ENCODE assay signal across 32 cellular contexts in genomic region chr5:155633338-155633957, GRCh38.
"Had no signal": no experiment of that assay in that cellular context is flagged by ENCODE, and none has a peak within 500 bp of the region (broad histone marks: within the 10 kb centered on the region; RNA-seq: fewer than 3 reads in every experiment).

No MANE protein-coding gene starts in this region.

- H3K36me3 ChIP-seq: adrenal gland, ascending aorta, breast epithelium, cardiac muscle cell, colonic mucosa, esophagus squamous epithelium, gastroesophageal sphincter had no signal

- H3K4me1 Mint-ChIP-seq: activated CD4-positive, alpha-beta T cell treated with anti-CD3 and anti-CD28 coated beads for 36 hours; activated CD4-positive, alpha-beta T cell treated with anti-CD3 and anti-CD28 coated beads, Interleukin-2, amount 10 ng/mL, durations not matched to agents 24 days and 14 days; activated CD8-positive, alpha-beta memory T cell treated with anti-CD3 and anti-CD28 coated beads, Interleukin-2, amount 10 ng/mL, durations not matched to agents 7 days and 5 days; activated naive CD4-positive, alpha-beta T cell treated with anti-CD3 and anti-CD28 coated beads, Interleukin-2, amount 50 U/mL, for 24 hours; activated naive CD8-positive, alpha-beta T cell treated with anti-CD3 and anti-CD28 coated beads for 36 hours; activated naive CD8-positive, alpha-beta T cell treated with anti-CD3 and anti-CD28 coated beads, Interleukin-2, amount 50 U/mL, for 24 hours; brain had no signal

- H3K4me1 ChIP-seq: adrenal gland, ascending aorta, breast epithelium, colonic mucosa, esophagus squamous epithelium, gastroesophageal sphincter had no signal

- DNase-seq: activated CD4-positive, alpha-beta memory T cell treated with anti-CD3 and anti-CD28 coated beads for 36 hours; activated CD4-positive, alpha-beta T cell treated with anti-CD3 and anti-CD28 coated beads for 36 hours; activated CD4-positive, alpha-beta T cell treated with anti-CD3 and anti-CD28 coated beads, Interleukin-2, amount 10 ng/mL, durations not matched to agents 24 days and 14 days; activated CD4-positive, CD25-positive, alpha-beta regulatory T cell; activated CD4-positive, CD25-positive, alpha-beta regulatory T cell treated with anti-CD3 and anti-CD28 coated beads, Interleukin-2, amount 50 U/mL, for 72 hours; activated CD8-positive, alpha-beta memory T cell treated with anti-CD3 and anti-CD28 coated beads, Interleukin-2, amount 10 ng/mL, durations not matched to agents 7 days and 5 days; activated CD8-positive, alpha-beta memory T cell treated with anti-CD3 and anti-CD28 coated beads, Interleukin-2, amount 50 U/mL, for 4 hours; activated CD8-positive, alpha-beta T cell treated with anti-CD3 and anti-CD28 coated beads, Interleukin-2, amount 10 ng/mL, durations not matched to agents 7 days and 5 days; activated effector memory CD4-positive, alpha-beta T cell treated with anti-CD3 and anti-CD28 coated beads, Interleukin-2, amount 50 U/mL, for 16 hours; activated naive CD4-positive, alpha-beta T cell treated with anti-CD3 and anti-CD28 coated beads for 36 hours; activated naive CD8-positive, alpha-beta T cell treated with anti-CD3 and anti-CD28 coated beads for 36 hours; activated naive CD8-positive, alpha-beta T cell treated with anti-CD3 and anti-CD28 coated beads, Interleukin-2, amount 50 U/mL, for 24 hours; activated T-cell treated with anti-CD3 and anti-CD28 coated beads, Interleukin-2, amount 50 U/mL, for 1 hour; activated T-cell treated with anti-CD3 and anti-CD28 coated beads, Interleukin-2, amount 50 U/mL, for 48 hours; adrenal gland; amygdala; central memory CD4-positive, alpha-beta T cell; cerebellar nuclear complex; colonic mucosa; effector CD8-positive, alpha-beta T cell; esophagus squamous epithelium; foreskin melanocyte; T-helper 2 cell had no signal

- ATAC-seq: activated CD4-positive, alpha-beta T cell treated with anti-CD3 and anti-CD28 coated beads for 36 hours; activated CD8-positive, alpha-beta memory T cell treated with anti-CD3 and anti-CD28 coated beads, Interleukin-2, amount 10 ng/mL, durations not matched to agents 7 days and 5 days; activated CD8-positive, alpha-beta T cell treated with anti-CD3 and anti-CD28 coated beads, Interleukin-2, amount 10 ng/mL, durations not matched to agents 7 days and 5 days; activated naive CD8-positive, alpha-beta T cell treated with anti-CD3 and anti-CD28 coated beads, Interleukin-2, amount 50 U/mL, for 24 hours; gastroesophageal sphincter had no signal

- H3K4me3 Mint-ChIP-seq: activated CD4-positive, alpha-beta memory T cell treated with anti-CD3 and anti-CD28 coated beads for 36 hours; activated CD4-positive, alpha-beta T cell treated with anti-CD3 and anti-CD28 coated beads for 36 hours; activated CD4-positive, alpha-beta T cell treated with anti-CD3 and anti-CD28 coated beads, Interleukin-2, amount 10 ng/mL, durations not matched to agents 24 days and 14 days; activated CD8-positive, alpha-beta memory T cell treated with anti-CD3 and anti-CD28 coated beads, Interleukin-2, amount 10 ng/mL, durations not matched to agents 7 days and 5 days; activated CD8-positive, alpha-beta T cell treated with anti-CD3 and anti-CD28 coated beads, Interleukin-2, amount 10 ng/mL, durations not matched to agents 7 days and 5 days; activated naive CD4-positive, alpha-beta T cell treated with anti-CD3 and anti-CD28 coated beads for 36 hours; activated naive CD4-positive, alpha-beta T cell treated with anti-CD3 and anti-CD28 coated beads, Interleukin-2, amount 50 U/mL, for 24 hours; activated naive CD8-positive, alpha-beta T cell treated with anti-CD3 and anti-CD28 coated beads for 36 hours; activated naive CD8-positive, alpha-beta T cell treated with anti-CD3 and anti-CD28 coated beads, Interleukin-2, amount 50 U/mL, for 24 hours; activated T-helper 1 cell treated with anti-CD3 and anti-CD28 coated beads, Interleukin-12 subunit alpha, Interleukin-12 subunit beta, Interleukin-2, Interleukin-4 antibody, amounts not matched to agents 30 ng/mL and 10 ng/mL and 1 ng/mL, durations not matched to agents 14 hours and 24 hours and 36 hours; brain had no signal

- H3K27me3 ChIP-seq: adrenal gland, ascending aorta, breast epithelium, cardiac muscle cell, colonic mucosa, esophagus squamous epithelium, gastroesophageal sphincter had no signal

- H3K9me3 ChIP-seq: adrenal gland, ascending aorta, breast epithelium, colonic mucosa, esophagus squamous epithelium, gastroesophageal sphincter had no signal

- H3K9me3 Mint-ChIP-seq: activated CD4-positive, alpha-beta memory T cell treated with anti-CD3 and anti-CD28 coated beads for 36 hours; activated CD4-positive, alpha-beta T cell treated with anti-CD3 and anti-CD28 coated beads, Interleukin-2, amount 10 ng/mL, durations not matched to agents 24 days and 14 days; activated naive CD8-positive, alpha-beta T cell treated with anti-CD3 and anti-CD28 coated beads for 36 hours; activated naive CD8-positive, alpha-beta T cell treated with anti-CD3 and anti-CD28 coated beads, Interleukin-2, amount 50 U/mL, for 24 hours; activated T-helper 1 cell treated with anti-CD3 and anti-CD28 coated beads, Interleukin-12 subunit alpha, Interleukin-12 subunit beta, Interleukin-2, Interleukin-4 antibody, amounts not matched to agents 30 ng/mL and 10 ng/mL and 1 ng/mL, durations not matched to agents 14 hours and 24 hours and 36 hours; activated T-helper 2 cell treated with anti-CD3 and anti-CD28 coated beads, Interferon-gamma antibody, Interleukin-2, Interleukin-4, amounts not matched to agents 10 μg/mL and 5 μg/mL and 100 μg/mL, durations not matched to agents 14 hours and 24 hours and 36 hours had no signal

- H3K27me3 Mint-ChIP-seq: activated CD4-positive, alpha-beta memory T cell treated with anti-CD3 and anti-CD28 coated beads for 36 hours; activated CD4-positive, alpha-beta T cell treated with anti-CD3 and anti-CD28 coated beads, Interleukin-2, amount 10 ng/mL, durations not matched to agents 24 days and 14 days; activated CD8-positive, alpha-beta memory T cell treated with anti-CD3 and anti-CD28 coated beads, Interleukin-2, amount 10 ng/mL, durations not matched to agents 7 days and 5 days had no signal

- H3K27ac Mint-ChIP-seq: activated CD4-positive, alpha-beta memory T cell treated with anti-CD3 and anti-CD28 coated beads for 36 hours; activated CD4-positive, alpha-beta T cell treated with anti-CD3 and anti-CD28 coated beads for 36 hours; activated CD4-positive, alpha-beta T cell treated with anti-CD3 and anti-CD28 coated beads, Interleukin-2, amount 10 ng/mL, durations not matched to agents 24 days and 14 days; activated CD8-positive, alpha-beta memory T cell treated with anti-CD3 and anti-CD28 coated beads, Interleukin-2, amount 10 ng/mL, durations not matched to agents 7 days and 5 days; activated CD8-positive, alpha-beta T cell treated with anti-CD3 and anti-CD28 coated beads, Interleukin-2, amount 10 ng/mL, durations not matched to agents 7 days and 5 days; activated naive CD4-positive, alpha-beta T cell treated with anti-CD3 and anti-CD28 coated beads for 36 hours; activated naive CD4-positive, alpha-beta T cell treated with anti-CD3 and anti-CD28 coated beads, Interleukin-2, amount 50 U/mL, for 24 hours; activated naive CD8-positive, alpha-beta T cell treated with anti-CD3 and anti-CD28 coated beads for 36 hours; activated naive CD8-positive, alpha-beta T cell treated with anti-CD3 and anti-CD28 coated beads, Interleukin-2, amount 50 U/mL, for 24 hours; activated T-helper 1 cell treated with anti-CD3 and anti-CD28 coated beads, Interleukin-12 subunit alpha, Interleukin-12 subunit beta, Interleukin-2, Interleukin-4 antibody, amounts not matched to agents 30 ng/mL and 10 ng/mL and 1 ng/mL, durations not matched to agents 14 hours and 24 hours and 36 hours; activated T-helper 2 cell treated with anti-CD3 and anti-CD28 coated beads, Interferon-gamma antibody, Interleukin-2, Interleukin-4, amounts not matched to agents 10 μg/mL and 5 μg/mL and 100 μg/mL, durations not matched to agents 14 hours and 24 hours and 36 hours; brain had no signal

- H3K36me3 Mint-ChIP-seq: activated CD4-positive, alpha-beta memory T cell treated with anti-CD3 and anti-CD28 coated beads for 36 hours; activated CD8-positive, alpha-beta memory T cell treated with anti-CD3 and anti-CD28 coated beads, Interleukin-2, amount 10 ng/mL, durations not matched to agents 7 days and 5 days; activated naive CD4-positive, alpha-beta T cell treated with anti-CD3 and anti-CD28 coated beads, Interleukin-2, amount 50 U/mL, for 24 hours; activated naive CD8-positive, alpha-beta T cell treated with anti-CD3 and anti-CD28 coated beads for 36 hours; brain had no signal

- H3K4me3 ChIP-seq: adrenal gland, ascending aorta, breast epithelium, cardiac muscle cell, colonic mucosa, esophagus squamous epithelium, gastroesophageal sphincter had no signal

- H3K27ac ChIP-seq: adrenal gland, ascending aorta, breast epithelium, cardiac muscle cell, colonic mucosa, epithelial cell of prostate, esophagus squamous epithelium, gastroesophageal sphincter had no signal
